ENCODE assay signal across 8 cellular contexts in genomic region chr13:113298001-113298945, GRCh38. TPM values are rescaled to one million over a fixed set of nuclear protein-coding genes. Genes with fewer than 3 reads are reported as not detected.
DNase-seq lines count a peak whose midpoint lies in the region; ATAC-seq and TF ChIP-seq lines count a peak whose summit lies in the region.

No MANE protein-coding gene starts in this region.

- peaks cover 34% of the 10 kb centered on the region for H3K4me1 Mint-ChIP-seq in activated T-cell treated with anti-CD3 and anti-CD28 coated beads, Interleukin-2, amount 50 U/mL, for 4 hours (ENCODE audit: low read depth)
- H3K4me1 Mint-ChIP-seq in activated B cell treated with CpG ODN at 0.5 μM for 24 hours: peaks cover 39% of the 10 kb centered on the region
- H3K4me1 Mint-ChIP-seq in stimulated activated naive CD8-positive, alpha-beta T cell treated with anti-CD3 and anti-CD28 coated beads, Interleukin-15, amount 100 ng/mL, for 72 hours: peaks cover 37% of the 10 kb centered on the region

- intact Hi-C loops in activated B cell treated with CpG ODN at 0.5 μM for 24 hours (cut with micrococcal nuclease): loop anchor here (5.0 to 10.0 kb wide), 2 partner anchors 713 to 834 kb away; partner anchors contain the start of genes RASA3 and TUBGCP3

- ATAC-seq in activated T-cell treated with anti-CD3 and anti-CD28 coated beads, Interleukin-2, amount 50 U/mL, for 4 hours: no peak
- ATAC-seq in activated B cell treated with CpG ODN at 0.5 μM for 24 hours (ENCODE audit: low read depth) (no peak), GM21576 (IDR thresholded peaks at IDR 0.05; ENCODE audit: unreplicated experiment) (no peak)
- ATAC-seq in stimulated activated naive CD8-positive, alpha-beta T cell treated with anti-CD3 and anti-CD28 coated beads, Interleukin-15, amount 100 ng/mL, for 72 hours: no peak

- peaks cover 9% of the 10 kb centered on the region for H3K27me3 Mint-ChIP-seq in activated T-cell treated with anti-CD3 and anti-CD28 coated beads, Interleukin-2, amount 50 U/mL, for 4 hours (ENCODE audit: low read depth)
- peaks cover 8% of the 10 kb centered on the region for H3K27me3 Mint-ChIP-seq in activated B cell treated with CpG ODN at 0.5 μM for 24 hours
- peaks cover 13% of the 10 kb centered on the region for H3K27me3 Mint-ChIP-seq in stimulated activated naive CD8-positive, alpha-beta T cell treated with anti-CD3 and anti-CD28 coated beads, Interleukin-15, amount 100 ng/mL, for 72 hours

- peak overlapping the region; percentile 96 for H3K4me3 Mint-ChIP-seq in activated T-cell treated with anti-CD3 and anti-CD28 coated beads, Interleukin-2, amount 50 U/mL, for 4 hours
- H3K4me3 Mint-ChIP-seq in activated B cell treated with CpG ODN at 0.5 μM for 24 hours: peak overlapping the region; percentile 94
- peak overlapping the region; percentile 91 to 95 for H3K4me3 Mint-ChIP-seq in stimulated activated naive CD8-positive, alpha-beta T cell treated with anti-CD3 and anti-CD28 coated beads, Interleukin-15, amount 100 ng/mL, for 72 hours

- no peak for TF ChIP-seq CTCF in activated B cell treated with CpG ODN at 0.5 μM for 24 hours (IDR thresholded peaks at IDR 0.05)

- DNase-seq in activated T-cell treated with anti-CD3 and anti-CD28 coated beads, Interleukin-2, amount 50 U/mL, for 4 hours: no peak
- DNase-seq in activated T-cell treated with anti-CD3 and anti-CD28 coated beads, Interleukin-2, amount 50 U/mL, for 1 hour: no peak
- DNase-seq in activated B cell treated with CpG ODN at 0.5 μM for 24 hours (no peak), AG20443 (ENCODE audit: low spot score) (no peak), T-helper 9 cell (no peak)
- DNase-seq in stimulated activated naive CD8-positive, alpha-beta T cell treated with anti-CD3 and anti-CD28 coated beads, Interleukin-15, amount 100 ng/mL, for 72 hours: no peak

- H3K27ac Mint-ChIP-seq in activated B cell treated with CpG ODN at 0.5 μM for 24 hours: peak overlapping the region; percentile 98
- H3K27ac Mint-ChIP-seq in stimulated activated naive CD8-positive, alpha-beta T cell treated with anti-CD3 and anti-CD28 coated beads, Interleukin-15, amount 100 ng/mL, for 72 hours: peak overlapping the region; percentile 97 to 99

- H3K36me3 Mint-ChIP-seq in activated T-cell treated with anti-CD3 and anti-CD28 coated beads, Interleukin-2, amount 50 U/mL, for 4 hours (ENCODE audit: insufficient read depth): peaks cover 1% of the 10 kb centered on the region
- H3K36me3 Mint-ChIP-seq in activated B cell treated with CpG ODN at 0.5 μM for 24 hours (ENCODE audit: low read depth): peaks cover 23% of the 10 kb centered on the region

- CTCF ChIA-PET in activated B cell treated with CpG ODN at 0.5 μM for 24 hours (lab: Charles Lee): interaction anchor here (1.0 to 1.3 kb wide), 2 partner anchors 89 to 95 kb away, joined by 3 to 5 read pairs; partner anchors contain the start of gene CUL4A

- peak overlapping the region; percentile 95 for H3K4me3 ChIP-seq in iPS-11a (ENCODE audit: low read depth, low read length)

- POLR2A ChIA-PET in activated B cell treated with CpG ODN at 0.5 μM for 24 hours (lab: Charles Lee): interaction anchor here (0.6 to 2.3 kb wide), 4 partner anchors 89 to 496 kb away, joined by 3 to 40 read pairs (median 4); partner anchors contain the start of genes CUL4A and PCID2

- no peaks in the 10 kb centered on the region for H3K9me3 Mint-ChIP-seq in activated T-cell treated with anti-CD3 and anti-CD28 coated beads, Interleukin-2, amount 50 U/mL, for 4 hours
- no peaks in the 10 kb centered on the region for H3K9me3 Mint-ChIP-seq in activated B cell treated with CpG ODN at 0.5 μM for 24 hours
- H3K9me3 Mint-ChIP-seq in stimulated activated naive CD8-positive, alpha-beta T cell treated with anti-CD3 and anti-CD28 coated beads, Interleukin-15, amount 100 ng/mL, for 72 hours: no peaks in the 10 kb centered on the region

RNA-seq across cellular contexts. Expression of gene LAMP1, which starts 1.2 kb away (rescaled TPM):
- total RNA-seq in activated T-cell treated with anti-CD3 and anti-CD28 coated beads, Interleukin-2, amount 50 U/mL, for 4 hours: 100 to 1,000 TPM in 1 of 3 donors, 10 to 100 TPM in 2; 81.8 to 101 (median 88.4) TPM
- 83.7 and 86.2 TPM in 2 replicates for total RNA-seq in activated B cell treated with CpG ODN at 0.5 μM for 24 hours
